1 cellular context compared by ENCODE assay signal in genomic region chr11:32569313-32569881, GRCh38.
TF ChIP-seq lines count a peak whose summit lies in the region.

No MANE protein-coding gene starts in this region.

TF ChIP-seq in K562, 482 proteins besides CTCF, POLR2A, EP300 and RAD21:
- TF ChIP-seq ZBTB40 (IDR thresholded peaks at IDR 0.05): peak; percentile 39; the same call in 1 of the 2 replicates
- no peak for TF ChIP-seq ZBTB40 (CRISPR knock-in tag; IDR thresholded peaks at IDR 0.05)
- no peak for TF ChIP-seq CEBPG (CRISPR knock-in tag; IDR thresholded peaks at IDR 0.05)
- TF ChIP-seq CEBPG (tag; conservative IDR thresholded peaks at IDR 0.05 in 1 of 2, IDR thresholded peaks at IDR 0.05 in 1 of 2): peak; percentile 50 to 60; a peak in 3 of 4 replicates
- TF ChIP-seq CEBPB (tag; IDR thresholded peaks at IDR 0.05): peak; percentile 45; the same call in 1 of the 2 replicates
- no peak for TF ChIP-seq SETDB1 (IDR thresholded peaks at IDR 0.05; ENCODE audit: low read length)
- TF ChIP-seq GABPA (tag; conservative IDR thresholded peaks at IDR 0.05; ENCODE audit: low read depth): no peak
- TF ChIP-seq CBX1 (IDR thresholded peaks at IDR 0.05; ENCODE audit: low read depth): no peak
- peak; percentile 58 for TF ChIP-seq ATF3 (IDR thresholded peaks at IDR 0.05)
- no peak for TF ChIP-seq ATF3 (CRISPR knock-in tag; conservative IDR thresholded peaks at IDR 0.05)
- TF ChIP-seq U2AF1 (optimal IDR thresholded peaks at IDR 0.05; ENCODE audit: low read depth, low read length): no peak
- TF ChIP-seq SAP30 (IDR thresholded peaks at IDR 0.05; ENCODE audit: borderline replicate concordance, insufficient read depth, low read depth, low read length, poor library complexity, severe bottlenecking): no peak
